In genomic region chr6:82086944-82087343, GRCh38 we compare ENCODE assay signal across 22 cellular contexts.
DNase-seq lines count a peak whose midpoint lies in the region; ATAC-seq, FAIRE-seq and TF ChIP-seq lines count a peak whose summit lies in the region.
"Had no signal": no experiment of that assay in that cellular context is flagged by ENCODE, and none has a peak within 500 bp of the region (broad histone marks: within the 10 kb centered on the region; RNA-seq: fewer than 3 reads in every experiment).

No MANE protein-coding gene starts in this region.

- H3K27ac Mint-ChIP-seq in CD4-positive, alpha-beta memory T cell = no peak overlapping the region
- H3K27ac Mint-ChIP-seq in endothelial cell (ENCODE audit: unreplicated experiment) = no peak overlapping the region
- H3K27ac Mint-ChIP-seq: CD8-positive, alpha-beta memory T cell; IgD-negative memory B cell had no signal

- no peaks in the 10 kb centered on the region for H3K36me3 Mint-ChIP-seq in CD4-positive, alpha-beta memory T cell
- H3K36me3 Mint-ChIP-seq in endothelial cell (ENCODE audit: low read depth, unreplicated experiment) = no peaks in the 10 kb centered on the region
- H3K36me3 Mint-ChIP-seq: CD8-positive, alpha-beta memory T cell; IgD-negative memory B cell had no signal

- no peak overlapping the region for H3K4me3 Mint-ChIP-seq in CD4-positive, alpha-beta memory T cell
- no peak overlapping the region for H3K4me3 Mint-ChIP-seq in endothelial cell (ENCODE audit: unreplicated experiment)
- H3K4me3 Mint-ChIP-seq: CD8-positive, alpha-beta memory T cell; IgD-negative memory B cell had no signal

- no peak for TF ChIP-seq CTCF in A549 (IDR thresholded peaks at IDR 0.05)
- no peak for TF ChIP-seq CTCF in endothelial cell (IDR thresholded peaks at IDR 0.05; ENCODE audit: unreplicated experiment)

- no peaks in the 10 kb centered on the region for H3K27me3 ChIP-seq in CD4-positive, alpha-beta memory T cell (ENCODE audit: insufficient read depth, low read length)
- H3K27me3 ChIP-seq: BLaER1 treated with 17β-estradiol and CSF1 and Interleukin-3, amounts not matched to agents 10 nM and 100 nM; MG63 had no signal

- POLR2A ChIA-PET in A549 (lab: Yijun Ruan, JAX) = no interaction called here
- POLR2A ChIA-PET in CD4-positive, alpha-beta memory T cell (lab: Charles Lee; ENCODE audit: partially characterized antibody) = no interaction called here

- WGBS in A549 (ENCODE audit: missing lambda C conversion rate) = 0% methylated on average over 2 of the region's 2 CpGs

- CTCF ChIA-PET in A549 (lab: Yijun Ruan, JAX) = no interaction called here
- CTCF ChIA-PET in CD4-positive, alpha-beta memory T cell (lab: Charles Lee; ENCODE audit: partially characterized antibody) = no interaction called here

- ATAC-seq in A549 (peak; percentile 92 to 96), left colon (peak; percentile 98)

- H3K9me3 Mint-ChIP-seq in CD4-positive, alpha-beta memory T cell = peaks cover 0 to 3% (median 0%) of the 10 kb centered on the region in 8 donors
- no peaks in the 10 kb centered on the region for H3K9me3 Mint-ChIP-seq in endothelial cell (ENCODE audit: unreplicated experiment)
- H3K9me3 Mint-ChIP-seq: IgD-negative memory B cell had no signal

- H3K36me3 ChIP-seq in CD4-positive, alpha-beta memory T cell (ENCODE audit: insufficient read depth, low read length) = no peaks in the 10 kb centered on the region
- H3K36me3 ChIP-seq: BLaER1 treated with 17β-estradiol and CSF1 and Interleukin-3, amounts not matched to agents 10 nM and 100 nM; MG63 had no signal

- peak in 1 of 2 experiments; percentile 44; a peak in 1 of 5 replicates for TF ChIP-seq EP300 in A549 (IDR thresholded peaks at IDR 0.05)

- peak; percentile 49 to 89 for DNase-seq in A549 (ENCODE audit: low read depth in 1 of 2, low spot score in 1 of 2)
- DNase-seq in DMS53 treated with DMSO at 0.1 percent for 48 hours (lab: John Stamatoyannopoulos, UW; ENCODE audit: unreplicated experiment) = peak; percentile 74
- DNase-seq in NCI-H460 (ENCODE audit: extremely low read depth, low read depth) = peak; percentile 59
- DNase-seq in left colon = no peak
- no peak for DNase-seq in CD4-positive, alpha-beta memory T cell
- no peak for DNase-seq in endothelial cell (ENCODE audit: low spot score)
- no peak for DNase-seq in amniotic stem cell (lab: John Stamatoyannopoulos, UW)
- DNase-seq: CD8-positive, alpha-beta memory T cell; EL; GF-D8; GOT3; HCEC 1CT; MG63; NCI-H1417; NCI-H187 treated with DMSO at 0.1 percent for 48 hours; NCI-H226; NCI-H524; Right ventricle myocardium superior; SW 1271 had no signal

- intact Hi-C loops in left colon (cut with DNase I, micrococcal nuclease) = no loop called here
- intact Hi-C loops in CD4-positive, alpha-beta memory T cell (cut with micrococcal nuclease) = no loop called here

- no peak overlapping the region for H3K4me3 ChIP-seq in A549
- no peak overlapping the region for H3K4me3 ChIP-seq in CD4-positive, alpha-beta memory T cell (ENCODE audit: low read length in 2 of 2)
- H3K4me3 ChIP-seq: BLaER1 treated with 17β-estradiol and CSF1 and Interleukin-3, amounts not matched to agents 10 nM and 100 nM; MG63; SK-N-MC had no signal

- no peaks in the 10 kb centered on the region for H3K27me3 Mint-ChIP-seq in CD4-positive, alpha-beta memory T cell
- no peaks in the 10 kb centered on the region for H3K27me3 Mint-ChIP-seq in endothelial cell (ENCODE audit: unreplicated experiment)
- H3K27me3 Mint-ChIP-seq: IgD-negative memory B cell had no signal

- peak overlapping the region; percentile 71 to 79 for H3K27ac ChIP-seq in A549
- no peak overlapping the region for H3K27ac ChIP-seq in CD4-positive, alpha-beta memory T cell (ENCODE audit: low read depth, low read length)
- H3K27ac ChIP-seq: BLaER1 treated with 17β-estradiol and CSF1 and Interleukin-3, amounts not matched to agents 10 nM and 100 nM; SK-N-MC had no signal

- H3K4me2 ChIP-seq in A549 = peak overlapping the region; percentile 60
- H3K4me2 ChIP-seq: BLaER1 treated with 17β-estradiol and CSF1 and Interleukin-3, amounts not matched to agents 10 nM and 100 nM had no signal

- no peaks in the 10 kb centered on the region for H3K9me3 ChIP-seq in A549
- H3K9me3 ChIP-seq in CD4-positive, alpha-beta memory T cell (ENCODE audit: control insufficient read depth in 1 of 2, low read length in 2 of 2) = no peaks in the 10 kb centered on the region
- H3K9me3 ChIP-seq: BLaER1 treated with 17β-estradiol and CSF1 and Interleukin-3, amounts not matched to agents 10 nM and 100 nM; MG63 had no signal

- no peak for FAIRE-seq in A549 (lab: Jason Lieb, UNC)

- TF ChIP-seq POLR2A in A549 (IDR thresholded peaks at IDR 0.05; ENCODE audit: low read length) = no peak

- H3K4me1 ChIP-seq in A549 = peaks cover 33% of the 10 kb centered on the region
- no peaks in the 10 kb centered on the region for H3K4me1 ChIP-seq in CD4-positive, alpha-beta memory T cell (ENCODE audit: insufficient read depth, low read length)
- H3K4me1 ChIP-seq: BLaER1 treated with 17β-estradiol and CSF1 and Interleukin-3, amounts not matched to agents 10 nM and 100 nM had no signal

- TF ChIP-seq RAD21 in A549 (conservative IDR thresholded peaks at IDR 0.05 in 1 of 2, IDR thresholded peaks at IDR 0.05 in 1 of 2) = 0 out of 5 replicates have a peak, but pooled peaks of 1 of the 2 experiments have one; percentile 28

- no peaks in the 10 kb centered on the region for H3K4me1 Mint-ChIP-seq in CD4-positive, alpha-beta memory T cell
- no peaks in the 10 kb centered on the region for H3K4me1 Mint-ChIP-seq in endothelial cell (ENCODE audit: unreplicated experiment)
- H3K4me1 Mint-ChIP-seq: CD8-positive, alpha-beta memory T cell; IgD-negative memory B cell had no signal

TF ChIP-seq in A549, 52 proteins besides CTCF, POLR2A, EP300 and RAD21:
- TF ChIP-seq EHF (CRISPR knock-in tag; IDR thresholded peaks at IDR 0.05) (no peak), RNF2 (IDR thresholded peaks at IDR 0.05; ENCODE audit: borderline replicate concordance, low read depth) (no peak), JUNB (IDR thresholded peaks at IDR 0.05) (peak; percentile 41; the same call in 1 of the 2 replicates), SMC3 (IDR thresholded peaks at IDR 0.05) (peak; percentile 16; the same call in 1 of the 3 replicates)

Comparison
In these comparisons a context has a peak if more than half of its experiments do, and no peak if none do; other contexts are left out.
1. DNase-seq: peak in A549 (2 of 2), DMS53 treated with DMSO at 0.1 percent for 48 hours (single experiment) and NCI-H460 (single experiment); none in left colon (0 of 2), CD4-positive, alpha-beta memory T cell (0 of 5), endothelial cell (single experiment) and amniotic stem cell (single experiment).